Comparison of ENCODE assay signal across 11 cellular contexts in genomic region chr13:113398963-113399754, GRCh38. TPM values are rescaled to one million over a fixed set of nuclear protein-coding genes. Genes with fewer than 3 reads are reported as not detected.
DNase-seq lines count a peak whose midpoint lies in the region; TF ChIP-seq lines count a peak whose summit lies in the region.
"Had no signal": no experiment of that assay in that cellular context is flagged by ENCODE, and none has a peak within 500 bp of the region (broad histone marks: within the 10 kb centered on the region; RNA-seq: fewer than 3 reads in every experiment).

No MANE protein-coding gene starts in this region.

- no peaks in the 10 kb centered on the region for H3K36me3 Mint-ChIP-seq in nephron progenitor cell (ENCODE audit: low read depth)
- H3K36me3 Mint-ChIP-seq in activated CD4-positive, alpha-beta T cell treated with anti-CD3 and anti-CD28 coated beads, Interleukin-2, amount 10 ng/mL, durations not matched to agents 7 days and 5 days (ENCODE audit: low read depth): no peaks in the 10 kb centered on the region
- H3K36me3 Mint-ChIP-seq: CD14-positive monocyte had no signal

- H3K27me3 Mint-ChIP-seq in nephron progenitor cell (ENCODE audit: low read depth, poor library complexity): peaks cover 15% of the 10 kb centered on the region
- H3K27me3 Mint-ChIP-seq in activated CD4-positive, alpha-beta T cell treated with anti-CD3 and anti-CD28 coated beads, Interleukin-2, amount 10 ng/mL, durations not matched to agents 7 days and 5 days: no peaks in the 10 kb centered on the region

- H3K4me3 ChIP-seq in coronary artery: no peak overlapping the region

- H3K4me1 Mint-ChIP-seq in nephron progenitor cell: peaks cover 34% of the 10 kb centered on the region
- H3K4me1 Mint-ChIP-seq in activated CD4-positive, alpha-beta T cell treated with anti-CD3 and anti-CD28 coated beads, Interleukin-2, amount 10 ng/mL, durations not matched to agents 7 days and 5 days: no peaks in the 10 kb centered on the region
- H3K4me1 Mint-ChIP-seq: CD14-positive monocyte had no signal

- H3K27ac Mint-ChIP-seq in nephron progenitor cell: peak overlapping the region; percentile 36
- H3K27ac Mint-ChIP-seq in activated CD4-positive, alpha-beta T cell treated with anti-CD3 and anti-CD28 coated beads, Interleukin-2, amount 10 ng/mL, durations not matched to agents 7 days and 5 days: no peak overlapping the region
- H3K27ac Mint-ChIP-seq: CD14-positive monocyte; dendritic cell treated with granulocyte-macrophage colony-stimulating factor and Interleukin-4, amounts not matched to agents 40 ng/mL and 50 ng/mL, for 4 days had no signal

- POLR2A ChIA-PET in RWPE1 (lab: Yijun Ruan, JAX; ENCODE audit: low non-redundant PET): no interaction called here
- POLR2A ChIA-PET in activated CD4-positive, alpha-beta T cell treated with anti-CD3 and anti-CD28 coated beads, Interleukin-2, amount 10 ng/mL, durations not matched to agents 7 days and 5 days (lab: Charles Lee): no interaction called here

- H3K27ac ChIP-seq in coronary artery (peak overlapping the region; percentile 87 to 89), RWPE1 (no peak overlapping the region)

- TF ChIP-seq CTCF in coronary artery (IDR thresholded peaks at IDR 0.05) (no peak), nephron progenitor cell (IDR thresholded peaks at IDR 0.05) (no peak), RWPE1 (conservative IDR thresholded peaks at IDR 0.05; ENCODE audit: low read depth) (no peak)

- H3K4me3 Mint-ChIP-seq in nephron progenitor cell: no peak overlapping the region
- no peak overlapping the region for H3K4me3 Mint-ChIP-seq in activated CD4-positive, alpha-beta T cell treated with anti-CD3 and anti-CD28 coated beads, Interleukin-2, amount 10 ng/mL, durations not matched to agents 7 days and 5 days
- H3K4me3 Mint-ChIP-seq: CD14-positive monocyte; dendritic cell treated with granulocyte-macrophage colony-stimulating factor and Interleukin-4, amounts not matched to agents 40 ng/mL and 50 ng/mL, for 4 days had no signal

- H3K9me3 Mint-ChIP-seq in nephron progenitor cell: no peaks in the 10 kb centered on the region
- no peaks in the 10 kb centered on the region for H3K9me3 Mint-ChIP-seq in activated CD4-positive, alpha-beta T cell treated with anti-CD3 and anti-CD28 coated beads, Interleukin-2, amount 10 ng/mL, durations not matched to agents 7 days and 5 days
- H3K9me3 Mint-ChIP-seq: dendritic cell treated with granulocyte-macrophage colony-stimulating factor and Interleukin-4, amounts not matched to agents 40 ng/mL and 50 ng/mL, for 4 days had no signal

- CTCF ChIA-PET in RWPE1 (lab: Yijun Ruan, JAX): interaction anchor here (0.6 kb wide), 1 partner anchor 87 kb away, joined by 4 read pairs; no protein-coding TSS in a partner anchor
- CTCF ChIA-PET in activated CD4-positive, alpha-beta T cell treated with anti-CD3 and anti-CD28 coated beads, Interleukin-2, amount 10 ng/mL, durations not matched to agents 7 days and 5 days (lab: Charles Lee): interaction anchor here (0.6 kb wide), 1 partner anchor 513 kb away, joined by 3 read pairs; no protein-coding TSS in a partner anchor

- DNase-seq in AG08396 (ENCODE audit: low spot score) (peak; percentile 42), HT-29 (ENCODE audit: low spot score) (peak; percentile 69), coronary artery (ENCODE audit: low spot score) (peak; percentile 78), nephron progenitor cell (no peak), OCI-M1 (lab: John Stamatoyannopoulos, UW) (no peak), RWPE1 (ENCODE audit: low spot score) (no peak), NCI-H524 treated with DMSO at 0.1 percent for 48 hours (lab: John Stamatoyannopoulos, UW) (no peak)
- no peak for DNase-seq in activated CD4-positive, alpha-beta T cell treated with anti-CD3 and anti-CD28 coated beads, Interleukin-2, amount 10 ng/mL, durations not matched to agents 7 days and 5 days
- DNase-seq: retina had no signal

RNA-seq across cellular contexts. Expression of gene GRTP1, which starts 35.2 kb away (rescaled TPM):
- total RNA-seq in HT-29 (2014; rRNA removed; shearing (Covaris generic)): 55.9 and 66.4 TPM in 2 replicates
- 1 to 10 TPM in 1 of 2 experiments, under 1 TPM in 1; 0.45 to 1.0 TPM for total RNA-seq in activated CD4-positive, alpha-beta T cell treated with anti-CD3 and anti-CD28 coated beads, Interleukin-2, amount 10 ng/mL, durations not matched to agents 7 days and 5 days

RNA-seq across cellular contexts. Expression of gene ADPRHL1, which starts 54.1 kb away (rescaled TPM):
- total RNA-seq in HT-29 (2014; rRNA removed; shearing (Covaris generic)): 1.8 and 3.3 TPM in 2 replicates
- total RNA-seq in activated CD4-positive, alpha-beta T cell treated with anti-CD3 and anti-CD28 coated beads, Interleukin-2, amount 10 ng/mL, durations not matched to agents 7 days and 5 days: 1 to 10 TPM in 1 of 2 experiments, under 1 TPM in 1; 1.00 to 1.4 TPM

Comparison
In these comparisons a context has a peak if more than half of its experiments do, and no peak if none do; other contexts are left out.
1. DNase-seq: peak in AG08396 (single experiment), HT-29 (single experiment) and coronary artery (single experiment); none in nephron progenitor cell (single experiment), OCI-M1 (single experiment), RWPE1 (single experiment), NCI-H524 treated with DMSO at 0.1 percent for 48 hours (single experiment) and activated CD4-positive, alpha-beta T cell treated with anti-CD3 and anti-CD28 coated beads, Interleukin-2, amount 10 ng/mL, durations not matched to agents 7 days and 5 days (single experiment).
2. RNA of gene GRTP1, which starts 35.2 kb away (total RNA-seq): 55.9 to 66.4 TPM in HT-29; 0.45 to 1.0 TPM in activated CD4-positive, alpha-beta T cell treated with anti-CD3 and anti-CD28 coated beads, Interleukin-2, amount 10 ng/mL, durations not matched to agents 7 days and 5 days; every median in the first group is over 10 times any median in the second.